ENCODE assay signal across 10 cellular contexts in genomic region chr3:103440539-103441113, GRCh38.
A peak's percentile ranks its signal among the peaks of the same experiment; 100 is the strongest.
DNase-seq lines count a peak whose midpoint lies in the region; ATAC-seq, FAIRE-seq and TF ChIP-seq lines count a peak whose summit lies in the region.
"Had no signal": no experiment of that assay in that cellular context is flagged by ENCODE, and none has a peak within 500 bp of the region (broad histone marks: within the 10 kb centered on the region; RNA-seq: fewer than 3 reads in every experiment).

No MANE protein-coding gene starts in this region.

- H3K36me3 Mint-ChIP-seq in CD14-positive monocyte, result no peaks in the 10 kb centered on the region

- peaks cover 0 to 11% (median 0%) of the 10 kb centered on the region in 11 donors for H3K9me3 ChIP-seq in heart right ventricle

- no peaks in the 10 kb centered on the region for H3K36me3 ChIP-seq in heart right ventricle

- H3K27ac ChIP-seq in heart right ventricle, result no peak overlapping the region
- H3K27ac ChIP-seq: epithelial cell of prostate had no signal

- FAIRE-seq in HTR-8/SVneo (lab: Jason Lieb, UNC), result no peak

- DNase-seq in EH (ENCODE audit: low read depth), result peak; percentile 11
- DNase-seq in HTR-8/SVneo (ENCODE audit: insufficient read length, low spot score), result peak; percentile 2
- peak; percentile 1 for DNase-seq in epithelial cell of proximal tubule (ENCODE audit: low read depth)
- DNase-seq in NCI-H748 treated with DMSO at 0.1 percent for 48 hours (lab: John Stamatoyannopoulos, UW), result no peak
- DNase-seq in heart right ventricle, result no peak
- no peak for DNase-seq in activated CD4-positive, alpha-beta T cell treated with anti-CD3 and anti-CD28 coated beads for 4 hours
- no peak for DNase-seq in CD14-positive monocyte (ENCODE audit: low spot score)
- DNase-seq: stimulated activated CD4-positive, alpha-beta T cell treated with anti-CD3 and anti-CD28 coated beads, Interleukin-12 subunit alpha, Interleukin-12 subunit beta, amount 100 ng/mL, for 4 hours had no signal

- H3K9me3 Mint-ChIP-seq in CD14-positive monocyte, result peaks cover 2 to 21% (median 7%) of the 10 kb centered on the region in 7 donors

- H3K4me3 ChIP-seq in epithelial cell of proximal tubule (ENCODE audit: low read depth, low read length) (no peak overlapping the region), heart right ventricle (no peak overlapping the region)

- H3K27me3 Mint-ChIP-seq in CD14-positive monocyte (ENCODE audit: low read depth in 3 of 3), result no peaks in the 10 kb centered on the region

- no peak overlapping the region for H3K4me3 Mint-ChIP-seq in CD14-positive monocyte

- H3K4me1 ChIP-seq in heart right ventricle, result no peaks in the 10 kb centered on the region

- no peaks in the 10 kb centered on the region for H3K4me1 Mint-ChIP-seq in CD14-positive monocyte

- intact Hi-C loops in heart right ventricle (cut with DNase I), result no loop called here
- intact Hi-C loops in CD14-positive monocyte (cut with micrococcal nuclease), result no loop called here

- H3K27me3 ChIP-seq in heart right ventricle, result no peaks in the 10 kb centered on the region

- H3K27ac Mint-ChIP-seq in CD14-positive monocyte, result no peak overlapping the region

- peak; percentile 52 for TF ChIP-seq CTCF in epithelial cell of proximal tubule (conservative IDR thresholded peaks at IDR 0.05; ENCODE audit: low read depth, low read length)
- TF ChIP-seq CTCF in heart right ventricle (IDR thresholded peaks at IDR 0.05), result peak in 3 of 9 donors; percentile 9 to 19 (median 9)
- no peak for TF ChIP-seq CTCF in CD14-positive monocyte (IDR thresholded peaks at IDR 0.05)

- ATAC-seq in GM21528 (IDR thresholded peaks at IDR 0.05; ENCODE audit: low FRiP score, unreplicated experiment), result peak; percentile 76
- no peak for ATAC-seq in heart right ventricle

Comparison
In these comparisons a context has a peak if more than half of its experiments do, and no peak if none do; other contexts are left out.
1. DNase-seq: peak in EH (single experiment), HTR-8/SVneo (single experiment) and epithelial cell of proximal tubule (single experiment); none in NCI-H748 treated with DMSO at 0.1 percent for 48 hours (single experiment), heart right ventricle (0 of 2), activated CD4-positive, alpha-beta T cell treated with anti-CD3 and anti-CD28 coated beads for 4 hours (0 of 2) and CD14-positive monocyte (single experiment).